ENCODE assay signal across 1 cellular context in genomic region chr20:38628580-38629470, GRCh38.
TF ChIP-seq lines count a peak whose summit lies in the region.

No MANE protein-coding gene starts in this region.

TF ChIP-seq in H1, 55 proteins besides CTCF, POLR2A, EP300 and RAD21:
- TF ChIP-seq CHD1 (IDR thresholded peaks at IDR 0.05; ENCODE audit: low read depth, low read length): no peak
- no peak for TF ChIP-seq MAFK (IDR thresholded peaks at IDR 0.05; ENCODE audit: low read depth, low read length)
